Comparison of ENCODE assay signal across 8 cellular contexts in the genomic region with DNA sequence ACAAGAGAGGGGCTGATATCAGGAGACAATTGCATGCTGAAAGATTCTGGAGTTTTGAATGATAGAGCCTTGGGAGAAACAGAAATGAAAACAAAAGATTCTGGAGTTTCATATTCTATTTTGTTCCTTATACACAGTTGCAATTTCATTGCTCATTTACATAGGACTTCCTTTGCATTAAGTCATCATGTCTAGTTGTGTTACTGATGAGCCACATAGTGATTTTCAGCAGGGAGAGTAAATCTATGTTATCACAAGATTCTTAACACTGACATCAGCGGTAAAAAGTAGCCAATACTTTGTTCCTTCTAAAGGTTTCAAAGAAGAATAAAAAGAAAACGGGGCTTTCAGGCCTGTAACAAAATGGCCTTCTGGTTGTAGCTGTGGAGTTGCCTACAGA. TPM values are rescaled to one million over a fixed set of nuclear protein-coding genes. Genes with fewer than 3 reads are reported as not detected.
A peak's percentile ranks its signal among the peaks of the same experiment; 100 is the strongest.
DNase-seq lines count a peak whose midpoint lies in the region; ATAC-seq, FAIRE-seq and TF ChIP-seq lines count a peak whose summit lies in the region.

No MANE protein-coding gene starts in this region.

- no peak for FAIRE-seq in bronchial epithelial cell (lab: Jason Lieb, UNC)

- intact Hi-C loops in posterior vena cava (cut with DNase I) = no loop called here

- H3K36me3 ChIP-seq in bronchial epithelial cell (ENCODE audit: control insufficient read depth, insufficient read depth, low read length) = peaks cover 1% of the 10 kb centered on the region

- DNase-seq in CD1c-positive myeloid dendritic cell (ENCODE audit: extremely low spot score) (peak; percentile 81), bronchial epithelial cell (ENCODE audit: low read depth) (peak; percentile 58), posterior vena cava (ENCODE audit: low spot score) (no peak), AG08396 (ENCODE audit: low spot score) (no peak), D341Med (ENCODE audit: low spot score) (no peak), iPS-NIHi11 (ENCODE audit: low spot score) (no peak)

- no peaks in the 10 kb centered on the region for H3K27me3 ChIP-seq in bronchial epithelial cell (ENCODE audit: control insufficient read depth, insufficient read depth, low read length)

- no peak for TF ChIP-seq CTCF in bronchial epithelial cell (IDR thresholded peaks at IDR 0.05; ENCODE audit: insufficient read depth, low read length, severe bottlenecking)

- ATAC-seq in GM19455 (IDR thresholded peaks at IDR 0.05; ENCODE audit: unreplicated experiment) (peak; percentile 56), HG03432 (IDR thresholded peaks at IDR 0.05; ENCODE audit: unreplicated experiment) (peak; percentile 52)

- H3K4me3 ChIP-seq in bronchial epithelial cell (ENCODE audit: low read depth, low read length) = no peak overlapping the region

RNA-seq across cellular contexts. Expression of a gene that starts 7.1 kb away (rescaled TPM):
- total RNA-seq in bronchial epithelial cell = 91.1 and 123 TPM in 2 replicates
- 10 to 100 TPM; 24.8 to 34.9 TPM for total RNA-seq in posterior vena cava

Comparison
In these comparisons a context has a peak if more than half of its experiments do, and no peak if none do; other contexts are left out.
1. DNase-seq: peak in CD1c-positive myeloid dendritic cell (single experiment) and bronchial epithelial cell (single experiment); none in posterior vena cava (single experiment), AG08396 (single experiment), D341Med (single experiment) and iPS-NIHi11 (single experiment).